ENCODE assay signal across 1 cellular context in the genomic region with DNA sequence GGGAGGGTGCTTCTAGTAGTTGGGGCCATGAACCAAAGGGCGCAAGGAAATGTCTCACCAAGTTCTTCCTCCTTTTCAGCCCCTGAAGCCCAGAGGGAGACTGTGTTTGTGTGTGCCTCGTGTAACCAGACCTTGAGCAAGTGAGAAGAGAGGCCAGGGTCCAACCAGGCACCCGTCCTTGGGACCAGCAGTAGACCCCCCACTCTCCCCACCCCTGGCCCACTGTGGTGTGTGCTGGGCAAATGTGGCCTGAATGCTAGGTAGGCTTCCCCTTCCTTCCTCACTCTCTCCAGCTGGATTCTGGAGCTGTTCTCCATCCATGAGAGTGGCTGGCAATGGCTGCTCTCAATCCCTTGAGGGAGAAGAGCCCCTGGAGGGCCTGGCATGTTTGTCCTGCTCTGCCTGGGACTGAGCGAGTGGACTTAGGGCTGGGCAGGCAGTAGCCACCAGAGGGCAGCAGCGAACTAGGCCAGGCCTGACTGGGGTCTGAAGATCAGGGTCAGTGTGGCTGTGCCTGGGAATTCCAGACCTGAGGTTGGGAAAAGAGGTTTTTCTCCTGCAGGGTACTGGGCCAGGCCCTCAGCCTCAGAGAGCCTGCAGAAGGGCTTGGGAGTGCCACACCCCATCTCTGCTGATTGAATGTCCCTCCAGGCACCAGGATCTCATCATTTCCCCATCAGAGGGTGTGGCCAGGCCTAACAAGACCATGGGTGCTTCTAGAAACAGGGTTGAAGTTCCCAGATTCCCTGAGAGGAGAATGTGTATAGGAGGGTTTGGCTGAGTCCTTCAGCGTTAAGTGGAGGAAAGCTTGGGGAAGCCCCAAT.
A peak's percentile ranks its signal among the peaks of the same experiment; 100 is the strongest.
TF ChIP-seq lines count a peak whose summit lies in the region.

No MANE protein-coding gene starts in this region.

TF ChIP-seq in HepG2, 621 proteins besides CTCF, POLR2A, EP300 and RAD21 (continued from another document and continues in another):
- TF ChIP-seq RNF2 (conservative IDR thresholded peaks at IDR 0.05; ENCODE audit: low read depth): no peak
- no peak for TF ChIP-seq ZNF446 (CRISPR knock-in tag; IDR thresholded peaks at IDR 0.05)
- no peak for TF ChIP-seq ZKSCAN1 (IDR thresholded peaks at IDR 0.05; ENCODE audit: low read length)
- TF ChIP-seq, protein P1, sequence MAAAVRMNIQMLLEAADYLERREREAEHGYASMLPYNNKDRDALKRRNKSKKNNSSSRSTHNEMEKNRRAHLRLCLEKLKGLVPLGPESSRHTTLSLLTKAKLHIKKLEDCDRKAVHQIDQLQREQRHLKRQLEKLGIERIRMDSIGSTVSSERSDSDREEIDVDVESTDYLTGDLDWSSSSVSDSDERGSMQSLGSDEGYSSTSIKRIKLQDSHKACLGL (CRISPR knock-in tag; IDR thresholded peaks at IDR 0.05): no peak
- TF ChIP-seq MLLT10 (CRISPR knock-in tag; IDR thresholded peaks at IDR 0.05): no peak
- no peak for TF ChIP-seq KDM1A (CRISPR knock-in tag; IDR thresholded peaks at IDR 0.05)
- peak; percentile 43; the same call in 1 of the 2 replicates for TF ChIP-seq SPEN (CRISPR knock-in tag; IDR thresholded peaks at IDR 0.05; ENCODE audit: low read depth)
- TF ChIP-seq, protein P2, sequence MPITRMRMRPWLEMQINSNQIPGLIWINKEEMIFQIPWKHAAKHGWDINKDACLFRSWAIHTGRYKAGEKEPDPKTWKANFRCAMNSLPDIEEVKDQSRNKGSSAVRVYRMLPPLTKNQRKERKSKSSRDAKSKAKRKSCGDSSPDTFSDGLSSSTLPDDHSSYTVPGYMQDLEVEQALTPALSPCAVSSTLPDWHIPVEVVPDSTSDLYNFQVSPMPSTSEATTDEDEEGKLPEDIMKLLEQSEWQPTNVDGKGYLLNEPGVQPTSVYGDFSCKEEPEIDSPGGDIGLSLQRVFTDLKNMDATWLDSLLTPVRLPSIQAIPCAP (CRISPR knock-in tag; IDR thresholded peaks at IDR 0.05; ENCODE audit: low read depth): no peak
- no peak for TF ChIP-seq REXO4 (CRISPR knock-in tag; IDR thresholded peaks at IDR 0.05; ENCODE audit: borderline replicate concordance)
- no peak for TF ChIP-seq FIP1L1 (IDR thresholded peaks at IDR 0.05; ENCODE audit: borderline replicate concordance, insufficient read depth, low read depth, low read length)
- TF ChIP-seq, protein P3, sequence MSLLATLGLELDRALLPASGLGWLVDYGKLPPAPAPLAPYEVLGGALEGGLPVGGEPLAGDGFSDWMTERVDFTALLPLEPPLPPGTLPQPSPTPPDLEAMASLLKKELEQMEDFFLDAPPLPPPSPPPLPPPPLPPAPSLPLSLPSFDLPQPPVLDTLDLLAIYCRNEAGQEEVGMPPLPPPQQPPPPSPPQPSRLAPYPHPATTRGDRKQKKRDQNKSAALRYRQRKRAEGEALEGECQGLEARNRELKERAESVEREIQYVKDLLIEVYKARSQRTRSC (CRISPR knock-in tag; IDR thresholded peaks at IDR 0.05; ENCODE audit: low read depth): no peak
- TF ChIP-seq ARNT (IDR thresholded peaks at IDR 0.05): no peak
- TF ChIP-seq TCF7L2 (IDR thresholded peaks at IDR 0.05; ENCODE audit: low read depth, low read length): no peak
- TF ChIP-seq MEIS2 (CRISPR knock-in tag; IDR thresholded peaks at IDR 0.05): no peak
- no peak for TF ChIP-seq NFYC (CRISPR knock-in tag; IDR thresholded peaks at IDR 0.05)
- no peak for TF ChIP-seq ZFP36 (IDR thresholded peaks at IDR 0.05; ENCODE audit: borderline replicate concordance, low read depth, low read length, partially characterized antibody)
- TF ChIP-seq KDM5A (IDR thresholded peaks at IDR 0.05; ENCODE audit: borderline replicate concordance, low read length): no peak
- no peak for TF ChIP-seq ISX (CRISPR knock-in tag; conservative IDR thresholded peaks at IDR 0.05)
- TF ChIP-seq, protein P4, sequence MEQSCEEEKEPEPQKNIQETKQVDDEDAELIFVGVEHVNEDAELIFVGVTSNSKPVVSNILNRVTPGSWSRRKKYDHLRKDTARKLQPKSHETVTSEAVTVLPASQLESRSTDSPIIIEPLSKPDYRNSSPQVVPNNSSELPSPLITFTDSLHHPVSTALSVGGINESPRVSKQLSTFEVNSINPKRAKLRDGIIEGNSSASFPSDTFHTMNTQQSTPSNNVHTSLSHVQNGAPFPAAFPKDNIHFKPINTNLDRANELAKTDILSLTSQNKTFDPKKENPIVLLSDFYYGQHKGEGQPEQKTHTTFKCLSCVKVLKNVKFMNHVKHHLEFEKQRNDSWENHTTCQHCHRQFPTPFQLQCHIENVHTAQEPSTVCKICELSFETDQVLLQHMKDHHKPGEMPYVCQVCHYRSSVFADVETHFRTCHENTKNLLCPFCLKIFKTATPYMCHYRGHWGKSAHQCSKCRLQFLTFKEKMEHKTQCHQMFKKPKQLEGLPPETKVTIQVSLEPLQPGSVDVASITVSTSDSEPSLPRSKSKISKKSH (CRISPR knock-in tag; IDR thresholded peaks at IDR 0.05; ENCODE audit: borderline replicate concordance): no peak
- peak; percentile 52; the same call in 1 of the 2 replicates for TF ChIP-seq ERF (CRISPR knock-in tag; IDR thresholded peaks at IDR 0.05)
- no peak for TF ChIP-seq ZZZ3 (CRISPR knock-in tag; IDR thresholded peaks at IDR 0.05; ENCODE audit: borderline replicate concordance)
- no peak for TF ChIP-seq ZNF160 (CRISPR knock-in tag; IDR thresholded peaks at IDR 0.05)
- TF ChIP-seq RARA (CRISPR knock-in tag; IDR thresholded peaks at IDR 0.05): no peak
- TF ChIP-seq ZNF543 (CRISPR knock-in tag; IDR thresholded peaks at IDR 0.05): 0 out of 2 replicates have a peak, but pooled peaks have one; percentile 32
- TF ChIP-seq SP5 (CRISPR knock-in tag; IDR thresholded peaks at IDR 0.05; ENCODE audit: borderline replicate concordance, low read depth): no peak
- TF ChIP-seq, protein P5, sequence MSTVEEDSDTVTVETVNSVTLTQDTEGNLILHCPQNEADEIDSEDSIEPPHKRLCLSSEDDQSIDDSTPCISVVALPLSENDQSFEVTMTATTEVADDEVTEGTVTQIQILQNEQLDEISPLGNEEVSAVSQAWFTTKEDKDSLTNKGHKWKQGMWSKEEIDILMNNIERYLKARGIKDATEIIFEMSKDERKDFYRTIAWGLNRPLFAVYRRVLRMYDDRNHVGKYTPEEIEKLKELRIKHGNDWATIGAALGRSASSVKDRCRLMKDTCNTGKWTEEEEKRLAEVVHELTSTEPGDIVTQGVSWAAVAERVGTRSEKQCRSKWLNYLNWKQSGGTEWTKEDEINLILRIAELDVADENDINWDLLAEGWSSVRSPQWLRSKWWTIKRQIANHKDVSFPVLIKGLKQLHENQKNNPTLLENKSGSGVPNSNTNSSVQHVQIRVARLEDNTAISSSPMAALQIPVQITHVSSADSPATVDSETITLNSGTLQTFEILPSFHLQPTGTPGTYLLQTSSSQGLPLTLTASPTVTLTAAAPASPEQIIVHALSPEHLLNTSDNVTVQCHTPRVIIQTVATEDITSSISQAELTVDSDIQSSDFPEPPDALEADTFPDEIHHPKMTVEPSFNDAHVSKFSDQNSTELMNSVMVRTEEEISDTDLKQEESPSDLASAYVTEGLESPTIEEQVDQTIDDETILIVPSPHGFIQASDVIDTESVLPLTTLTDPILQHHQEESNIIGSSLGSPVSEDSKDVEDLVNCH (CRISPR knock-in tag; IDR thresholded peaks at IDR 0.05): no peak
- TF ChIP-seq, protein P6, sequence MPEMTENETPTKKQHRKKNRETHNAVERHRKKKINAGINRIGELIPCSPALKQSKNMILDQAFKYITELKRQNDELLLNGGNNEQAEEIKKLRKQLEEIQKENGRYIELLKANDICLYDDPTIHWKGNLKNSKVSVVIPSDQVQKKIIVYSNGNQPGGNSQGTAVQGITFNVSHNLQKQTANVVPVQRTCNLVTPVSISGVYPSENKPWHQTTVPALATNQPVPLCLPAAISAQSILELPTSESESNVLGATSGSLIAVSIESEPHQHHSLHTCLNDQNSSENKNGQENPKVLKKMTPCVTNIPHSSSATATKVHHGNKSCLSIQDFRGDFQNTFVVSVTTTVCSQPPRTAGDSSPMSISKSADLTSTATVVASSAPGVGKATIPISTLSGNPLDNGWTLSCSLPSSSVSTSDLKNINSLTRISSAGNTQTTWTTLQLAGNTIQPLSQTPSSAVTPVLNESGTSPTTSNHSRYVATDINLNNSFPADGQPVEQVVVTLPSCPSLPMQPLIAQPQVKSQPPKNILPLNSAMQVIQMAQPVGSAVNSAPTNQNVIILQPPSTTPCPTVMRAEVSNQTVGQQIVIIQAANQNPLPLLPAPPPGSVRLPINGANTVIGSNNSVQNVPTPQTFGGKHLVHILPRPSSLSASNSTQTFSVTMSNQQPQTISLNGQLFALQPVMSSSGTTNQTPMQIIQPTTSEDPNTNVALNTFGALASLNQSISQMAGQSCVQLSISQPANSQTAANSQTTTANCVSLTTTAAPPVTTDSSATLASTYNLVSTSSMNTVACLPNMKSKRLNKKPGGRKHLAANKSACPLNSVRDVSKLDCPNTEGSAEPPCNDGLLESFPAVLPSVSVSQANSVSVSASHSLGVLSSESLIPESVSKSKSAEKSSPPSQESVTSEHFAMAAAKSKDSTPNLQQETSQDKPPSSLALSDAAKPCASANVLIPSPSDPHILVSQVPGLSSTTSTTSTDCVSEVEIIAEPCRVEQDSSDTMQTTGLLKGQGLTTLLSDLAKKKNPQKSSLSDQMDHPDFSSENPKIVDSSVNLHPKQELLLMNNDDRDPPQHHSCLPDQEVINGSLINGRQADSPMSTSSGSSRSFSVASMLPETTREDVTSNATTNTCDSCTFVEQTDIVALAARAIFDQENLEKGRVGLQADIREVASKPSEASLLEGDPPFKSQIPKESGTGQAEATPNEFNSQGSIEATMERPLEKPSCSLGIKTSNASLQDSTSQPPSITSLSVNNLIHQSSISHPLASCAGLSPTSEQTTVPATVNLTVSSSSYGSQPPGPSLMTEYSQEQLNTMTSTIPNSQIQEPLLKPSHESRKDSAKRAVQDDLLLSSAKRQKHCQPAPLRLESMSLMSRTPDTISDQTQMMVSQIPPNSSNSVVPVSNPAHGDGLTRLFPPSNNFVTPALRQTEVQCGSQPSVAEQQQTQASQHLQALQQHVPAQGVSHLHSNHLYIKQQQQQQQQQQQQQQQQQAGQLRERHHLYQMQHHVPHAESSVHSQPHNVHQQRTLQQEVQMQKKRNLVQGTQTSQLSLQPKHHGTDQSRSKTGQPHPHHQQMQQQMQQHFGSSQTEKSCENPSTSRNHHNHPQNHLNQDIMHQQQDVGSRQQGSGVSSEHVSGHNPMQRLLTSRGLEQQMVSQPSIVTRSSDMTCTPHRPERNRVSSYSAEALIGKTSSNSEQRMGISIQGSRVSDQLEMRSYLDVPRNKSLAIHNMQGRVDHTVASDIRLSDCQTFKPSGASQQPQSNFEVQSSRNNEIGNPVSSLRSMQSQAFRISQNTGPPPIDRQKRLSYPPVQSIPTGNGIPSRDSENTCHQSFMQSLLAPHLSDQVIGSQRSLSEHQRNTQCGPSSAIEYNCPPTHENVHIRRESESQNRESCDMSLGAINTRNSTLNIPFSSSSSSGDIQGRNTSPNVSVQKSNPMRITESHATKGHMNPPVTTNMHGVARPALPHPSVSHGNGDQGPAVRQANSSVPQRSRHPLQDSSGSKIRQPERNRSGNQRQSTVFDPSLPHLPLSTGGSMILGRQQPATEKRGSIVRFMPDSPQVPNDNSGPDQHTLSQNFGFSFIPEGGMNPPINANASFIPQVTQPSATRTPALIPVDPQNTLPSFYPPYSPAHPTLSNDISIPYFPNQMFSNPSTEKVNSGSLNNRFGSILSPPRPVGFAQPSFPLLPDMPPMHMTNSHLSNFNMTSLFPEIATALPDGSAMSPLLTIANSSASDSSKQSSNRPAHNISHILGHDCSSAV (CRISPR knock-in tag; IDR thresholded peaks at IDR 0.05; ENCODE audit: borderline replicate concordance): no peak
- TF ChIP-seq CHD4 (IDR thresholded peaks at IDR 0.05; ENCODE audit: borderline replicate concordance, low read length): no peak
- TF ChIP-seq, protein P7, sequence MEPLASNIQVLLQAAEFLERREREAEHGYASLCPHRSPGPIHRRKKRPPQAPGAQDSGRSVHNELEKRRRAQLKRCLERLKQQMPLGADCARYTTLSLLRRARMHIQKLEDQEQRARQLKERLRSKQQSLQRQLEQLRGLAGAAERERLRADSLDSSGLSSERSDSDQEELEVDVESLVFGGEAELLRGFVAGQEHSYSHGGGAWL (CRISPR knock-in tag; IDR thresholded peaks at IDR 0.05): peak; percentile 76; the same call in 1 of the 2 replicates
- TF ChIP-seq ATF7-NPFF (CRISPR knock-in tag; IDR thresholded peaks at IDR 0.05; ENCODE audit: low read depth): no peak
- TF ChIP-seq SIX1 (CRISPR knock-in tag; IDR thresholded peaks at IDR 0.05; ENCODE audit: borderline replicate concordance): no peak
- TF ChIP-seq, protein P8, sequence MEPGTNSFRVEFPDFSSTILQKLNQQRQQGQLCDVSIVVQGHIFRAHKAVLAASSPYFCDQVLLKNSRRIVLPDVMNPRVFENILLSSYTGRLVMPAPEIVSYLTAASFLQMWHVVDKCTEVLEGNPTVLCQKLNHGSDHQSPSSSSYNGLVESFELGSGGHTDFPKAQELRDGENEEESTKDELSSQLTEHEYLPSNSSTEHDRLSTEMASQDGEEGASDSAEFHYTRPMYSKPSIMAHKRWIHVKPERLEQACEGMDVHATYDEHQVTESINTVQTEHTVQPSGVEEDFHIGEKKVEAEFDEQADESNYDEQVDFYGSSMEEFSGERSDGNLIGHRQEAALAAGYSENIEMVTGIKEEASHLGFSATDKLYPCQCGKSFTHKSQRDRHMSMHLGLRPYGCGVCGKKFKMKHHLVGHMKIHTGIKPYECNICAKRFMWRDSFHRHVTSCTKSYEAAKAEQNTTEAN (CRISPR knock-in tag; conservative IDR thresholded peaks at IDR 0.05): no peak
- TF ChIP-seq, protein P9, sequence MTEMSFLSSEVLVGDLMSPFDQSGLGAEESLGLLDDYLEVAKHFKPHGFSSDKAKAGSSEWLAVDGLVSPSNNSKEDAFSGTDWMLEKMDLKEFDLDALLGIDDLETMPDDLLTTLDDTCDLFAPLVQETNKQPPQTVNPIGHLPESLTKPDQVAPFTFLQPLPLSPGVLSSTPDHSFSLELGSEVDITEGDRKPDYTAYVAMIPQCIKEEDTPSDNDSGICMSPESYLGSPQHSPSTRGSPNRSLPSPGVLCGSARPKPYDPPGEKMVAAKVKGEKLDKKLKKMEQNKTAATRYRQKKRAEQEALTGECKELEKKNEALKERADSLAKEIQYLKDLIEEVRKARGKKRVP (CRISPR knock-in tag; IDR thresholded peaks at IDR 0.05): no peak
- no peak for TF ChIP-seq ZFY (CRISPR knock-in tag; IDR thresholded peaks at IDR 0.05)
- TF ChIP-seq ZNF337 (CRISPR knock-in tag; IDR thresholded peaks at IDR 0.05; ENCODE audit: borderline replicate concordance, low read depth): no peak
- TF ChIP-seq, protein P10, sequence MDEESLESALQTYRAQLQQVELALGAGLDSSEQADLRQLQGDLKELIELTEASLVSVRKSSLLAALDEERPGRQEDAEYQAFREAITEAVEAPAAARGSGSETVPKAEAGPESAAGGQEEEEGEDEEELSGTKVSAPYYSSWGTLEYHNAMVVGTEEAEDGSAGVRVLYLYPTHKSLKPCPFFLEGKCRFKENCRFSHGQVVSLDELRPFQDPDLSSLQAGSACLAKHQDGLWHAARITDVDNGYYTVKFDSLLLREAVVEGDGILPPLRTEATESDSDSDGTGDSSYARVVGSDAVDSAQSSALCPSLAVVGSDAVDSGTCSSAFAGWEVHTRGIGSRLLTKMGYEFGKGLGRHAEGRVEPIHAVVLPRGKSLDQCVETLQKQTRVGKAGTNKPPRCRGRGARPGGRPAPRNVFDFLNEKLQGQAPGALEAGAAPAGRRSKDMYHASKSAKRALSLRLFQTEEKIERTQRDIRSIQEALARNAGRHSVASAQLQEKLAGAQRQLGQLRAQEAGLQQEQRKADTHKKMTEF (CRISPR knock-in tag; IDR thresholded peaks at IDR 0.05): no peak
- TF ChIP-seq ZNF530 (CRISPR knock-in tag; IDR thresholded peaks at IDR 0.05; ENCODE audit: low read depth): no peak
- 0 out of 2 replicates have a peak, but pooled peaks have one; percentile 38 for TF ChIP-seq PHF21A (CRISPR knock-in tag; IDR thresholded peaks at IDR 0.05)
- no peak for TF ChIP-seq PCBP1 (IDR thresholded peaks at IDR 0.05; ENCODE audit: borderline replicate concordance, low read depth, low read length)
- TF ChIP-seq JUND (CRISPR knock-in tag; IDR thresholded peaks at IDR 0.05): no peak
